Comparison of ENCODE assay signal across 25 cellular contexts in the genomic region with DNA sequence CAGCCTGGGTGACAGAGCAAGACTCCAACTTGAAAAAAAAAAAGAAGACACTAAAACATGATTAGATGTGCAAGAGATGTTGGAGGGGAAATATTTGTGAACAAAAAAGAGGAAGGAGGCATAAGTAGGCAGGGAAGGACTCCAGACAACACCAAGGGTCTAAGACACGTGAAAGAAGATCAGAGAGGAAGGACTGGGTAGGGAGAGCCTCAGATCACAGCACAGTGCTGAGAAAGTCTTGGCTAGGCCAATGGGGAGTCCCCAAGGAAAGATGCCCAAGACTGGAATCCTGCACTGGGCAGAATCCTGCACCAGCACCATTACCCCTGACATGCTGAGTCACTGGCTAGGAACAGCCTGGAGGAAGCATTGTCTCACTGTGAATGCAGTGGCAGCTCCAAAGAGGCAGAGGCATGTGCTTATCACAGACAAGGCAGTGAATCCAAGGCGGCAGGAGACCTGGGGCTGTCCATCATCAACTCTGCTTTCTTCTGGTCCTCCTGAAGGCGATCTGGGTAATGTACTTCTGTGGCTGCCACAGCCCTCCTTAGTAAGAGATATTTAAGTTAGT. TPM values are rescaled to one million over a fixed set of nuclear protein-coding genes. Genes with fewer than 3 reads are reported as not detected.
DNase-seq lines count a peak whose midpoint lies in the region; ATAC-seq, FAIRE-seq and TF ChIP-seq lines count a peak whose summit lies in the region.
"Had no signal": no experiment of that assay in that cellular context is flagged by ENCODE, and none has a peak within 500 bp of the region (broad histone marks: within the 10 kb centered on the region; RNA-seq: fewer than 3 reads in every experiment).

No MANE protein-coding gene starts in this region.

- H3K4me3 ChIP-seq in OCI-LY3 (ENCODE audit: low read length) = 0 out of 2 replicates have a peak overlapping the region, but pooled peaks have one; percentile 1
- H3K4me3 ChIP-seq in bronchial epithelial cell (ENCODE audit: low read depth, low read length) = no peak overlapping the region
- H3K4me3 ChIP-seq: ascending aorta, GM23248, lower lobe of right lung, PC-9 had no signal

- H3K36me3 ChIP-seq in OCI-LY3 (replicated peaks; ENCODE audit: low read depth, low read length) (no peaks in the 10 kb centered on the region), bronchial epithelial cell (ENCODE audit: control insufficient read depth, insufficient read depth, low read length) (no peaks in the 10 kb centered on the region)
- H3K36me3 ChIP-seq: ascending aorta, lower lobe of right lung had no signal

- DNase-seq in activated naive CD4-positive, alpha-beta T cell treated with anti-CD3 and anti-CD28 coated beads, Interleukin-2, amount 10 ng/mL, durations not matched to agents 7 days and 5 days = no peak
- no peak for DNase-seq in activated naive CD4-positive, alpha-beta T cell treated with anti-CD3 and anti-CD28 coated beads, Interleukin-2, amount 50 U/mL, for 16 hours
- peak; percentile 41 for DNase-seq in bronchial epithelial cell (ENCODE audit: low read depth)
- DNase-seq in stimulated activated naive B cell treated with anti-CD40 and anti-IgM and Interleukin-4, amounts not matched to agents 10 μg/mL and 1 μg/mL and 100 μg/mL, for 72 hours = no peak
- DNase-seq in mesothelial cell of epicardium (ENCODE audit: low spot score in 2 of 2, unreplicated experiment in 2 of 2) = no peak
- DNase-seq in chondrocyte (ENCODE audit: low spot score) = no peak
- DNase-seq: activated CD8-positive, alpha-beta memory T cell treated with anti-CD3 and anti-CD28 coated beads, Interleukin-2, amount 10 ng/mL, durations not matched to agents 7 days and 5 days; activated gamma-delta T cell; CD8-positive, alpha-beta T cell; erythroblast; GM23248; lower lobe of right lung; NCI-H187 treated with DMSO at 0.1 percent for 48 hours; NCI-H510A; stimulated activated naive CD8-positive, alpha-beta T cell treated with anti-CD3 and anti-CD28 coated beads, Interleukin-15, Interleukin-2, amounts not matched to agents 100 U/mL and 50 U/mL, for 24 hours had no signal

- H3K36me3 Mint-ChIP-seq in activated naive CD4-positive, alpha-beta T cell treated with anti-CD3 and anti-CD28 coated beads, Interleukin-2, amount 10 ng/mL, durations not matched to agents 7 days and 5 days = no peaks in the 10 kb centered on the region
- H3K36me3 Mint-ChIP-seq in stimulated activated naive B cell treated with anti-CD40 and anti-IgM and Interleukin-4, amounts not matched to agents 10 μg/mL and 1 μg/mL and 100 μg/mL, for 72 hours = peaks cover 4 to 5% of the 10 kb centered on the region in 2 donors
- H3K36me3 Mint-ChIP-seq in mesothelial cell of epicardium = no peaks in the 10 kb centered on the region
- H3K36me3 Mint-ChIP-seq in chondrocyte (ENCODE audit: low read depth) = no peaks in the 10 kb centered on the region
- H3K36me3 Mint-ChIP-seq: activated CD8-positive, alpha-beta memory T cell treated with anti-CD3 and anti-CD28 coated beads, Interleukin-2, amount 10 ng/mL, durations not matched to agents 7 days and 5 days; CD8-positive, alpha-beta T cell; natural killer cell treated with Interleukin-12 subunit alpha and Interleukin-12 subunit beta and Interleukin-15 and Interleukin-18, amount 100 ng/mL, for 72 hours had no signal

- H3K27ac ChIP-seq in OCI-LY3 (ENCODE audit: low read length) = no peak overlapping the region
- H3K27ac ChIP-seq: ascending aorta, GM23248, lower lobe of right lung, PC-9 had no signal

- H2AFZ ChIP-seq in OCI-LY3 (ENCODE audit: low read depth, low read length) = no peak overlapping the region; the same call in 1 of the 2 replicates
- H2AFZ ChIP-seq: GM23248, PC-9 had no signal

- H3K27me3 ChIP-seq in OCI-LY3 (ENCODE audit: low read depth, low read length) (no peaks in the 10 kb centered on the region), bronchial epithelial cell (ENCODE audit: control insufficient read depth, insufficient read depth, low read length) (no peaks in the 10 kb centered on the region)
- H3K27me3 ChIP-seq: ascending aorta had no signal

- peak overlapping the region; percentile 33; the same call in 1 of the 2 replicates for H3K9ac ChIP-seq in OCI-LY3 (ENCODE audit: low read length)
- H3K9ac ChIP-seq: GM23248 had no signal

- peak overlapping the region; percentile 26 for H3K27ac Mint-ChIP-seq in activated naive CD4-positive, alpha-beta T cell treated with anti-CD3 and anti-CD28 coated beads, Interleukin-2, amount 10 ng/mL, durations not matched to agents 7 days and 5 days
- H3K27ac Mint-ChIP-seq in stimulated activated naive B cell treated with anti-CD40 and anti-IgM and Interleukin-4, amounts not matched to agents 10 μg/mL and 1 μg/mL and 100 μg/mL, for 72 hours = peak overlapping the region; percentile 22
- H3K27ac Mint-ChIP-seq in mesothelial cell of epicardium (no peak overlapping the region), chondrocyte (ENCODE audit: unreplicated experiment) (no peak overlapping the region)
- H3K27ac Mint-ChIP-seq: activated CD8-positive, alpha-beta memory T cell treated with anti-CD3 and anti-CD28 coated beads, Interleukin-2, amount 10 ng/mL, durations not matched to agents 7 days and 5 days; CD8-positive, alpha-beta T cell; natural killer cell treated with Interleukin-12 subunit alpha and Interleukin-12 subunit beta and Interleukin-15 and Interleukin-18, amount 100 ng/mL, for 72 hours; T-helper 1 cell treated with Interleukin-12 subunit alpha and Interleukin-12 subunit beta and Interleukin-4 antibody, amounts not matched to agents 30 μg/mL and 1 μg/mL, for 36 hours had no signal

- H3K4me3 Mint-ChIP-seq in activated naive CD4-positive, alpha-beta T cell treated with anti-CD3 and anti-CD28 coated beads, Interleukin-2, amount 10 ng/mL, durations not matched to agents 7 days and 5 days = no peak overlapping the region
- H3K4me3 Mint-ChIP-seq in stimulated activated naive B cell treated with anti-CD40 and anti-IgM and Interleukin-4, amounts not matched to agents 10 μg/mL and 1 μg/mL and 100 μg/mL, for 72 hours = peak overlapping the region; percentile 73 to 77
- no peak overlapping the region for H3K4me3 Mint-ChIP-seq in mesothelial cell of epicardium
- no peak overlapping the region for H3K4me3 Mint-ChIP-seq in chondrocyte (ENCODE audit: unreplicated experiment)
- H3K4me3 Mint-ChIP-seq: activated CD8-positive, alpha-beta memory T cell treated with anti-CD3 and anti-CD28 coated beads, Interleukin-2, amount 10 ng/mL, durations not matched to agents 7 days and 5 days; CD8-positive, alpha-beta T cell; natural killer cell treated with Interleukin-12 subunit alpha and Interleukin-12 subunit beta and Interleukin-15 and Interleukin-18, amount 100 ng/mL, for 72 hours; T-helper 1 cell treated with Interleukin-12 subunit alpha and Interleukin-12 subunit beta and Interleukin-4 antibody, amounts not matched to agents 30 μg/mL and 1 μg/mL, for 36 hours had no signal

- TF ChIP-seq CTCF in OCI-LY3 (IDR thresholded peaks at IDR 0.05; ENCODE audit: low read depth, low read length) (no peak), bronchial epithelial cell (IDR thresholded peaks at IDR 0.05; ENCODE audit: insufficient read depth, low read length, severe bottlenecking) (no peak), mesothelial cell of epicardium (IDR thresholded peaks at IDR 0.05; ENCODE audit: unreplicated experiment) (no peak), chondrocyte (IDR thresholded peaks at IDR 0.05) (no peak)

- no peaks in the 10 kb centered on the region for H3K79me2 ChIP-seq in OCI-LY3 (ENCODE audit: low read length)

- no peaks in the 10 kb centered on the region for H3K4me1 Mint-ChIP-seq in activated naive CD4-positive, alpha-beta T cell treated with anti-CD3 and anti-CD28 coated beads, Interleukin-2, amount 10 ng/mL, durations not matched to agents 7 days and 5 days
- H3K4me1 Mint-ChIP-seq in stimulated activated naive B cell treated with anti-CD40 and anti-IgM and Interleukin-4, amounts not matched to agents 10 μg/mL and 1 μg/mL and 100 μg/mL, for 72 hours = peaks cover 12 to 21% of the 10 kb centered on the region in 2 donors
- H3K4me1 Mint-ChIP-seq in mesothelial cell of epicardium = no peaks in the 10 kb centered on the region
- H3K4me1 Mint-ChIP-seq in chondrocyte (ENCODE audit: low read depth) = no peaks in the 10 kb centered on the region
- H3K4me1 Mint-ChIP-seq: activated CD8-positive, alpha-beta memory T cell treated with anti-CD3 and anti-CD28 coated beads, Interleukin-2, amount 10 ng/mL, durations not matched to agents 7 days and 5 days had no signal

- CTCF ChIA-PET in activated naive CD4-positive, alpha-beta T cell treated with anti-CD3 and anti-CD28 coated beads, Interleukin-2, amount 10 ng/mL, durations not matched to agents 7 days and 5 days (lab: Charles Lee) = interaction anchor here (0.6 kb wide), 1 partner anchor 138 kb away, joined by 3 read pairs; no protein-coding TSS in a partner anchor

- no peaks in the 10 kb centered on the region for H3K9me3 Mint-ChIP-seq in activated naive CD4-positive, alpha-beta T cell treated with anti-CD3 and anti-CD28 coated beads, Interleukin-2, amount 10 ng/mL, durations not matched to agents 7 days and 5 days
- peaks cover 0 to 2% of the 10 kb centered on the region in 2 donors for H3K9me3 Mint-ChIP-seq in stimulated activated naive B cell treated with anti-CD40 and anti-IgM and Interleukin-4, amounts not matched to agents 10 μg/mL and 1 μg/mL and 100 μg/mL, for 72 hours
- H3K9me3 Mint-ChIP-seq in mesothelial cell of epicardium = no peaks in the 10 kb centered on the region
- H3K9me3 Mint-ChIP-seq in chondrocyte (ENCODE audit: low read depth) = no peaks in the 10 kb centered on the region
- H3K9me3 Mint-ChIP-seq: natural killer cell treated with Interleukin-12 subunit alpha and Interleukin-12 subunit beta and Interleukin-15 and Interleukin-18, amount 100 ng/mL, for 72 hours; T-helper 1 cell treated with Interleukin-12 subunit alpha and Interleukin-12 subunit beta and Interleukin-4 antibody, amounts not matched to agents 30 μg/mL and 1 μg/mL, for 36 hours had no signal

- no peaks in the 10 kb centered on the region for H3K9me3 ChIP-seq in OCI-LY3 (ENCODE audit: insufficient read depth, low read length)
- H3K9me3 ChIP-seq: ascending aorta, lower lobe of right lung had no signal

- peak overlapping the region; percentile 36 for H3K4me2 ChIP-seq in OCI-LY3 (ENCODE audit: low read length)
- H3K4me2 ChIP-seq: PC-9 had no signal

- no peaks in the 10 kb centered on the region for H3K27me3 Mint-ChIP-seq in activated naive CD4-positive, alpha-beta T cell treated with anti-CD3 and anti-CD28 coated beads, Interleukin-2, amount 10 ng/mL, durations not matched to agents 7 days and 5 days
- peaks cover 10 to 21% of the 10 kb centered on the region in 2 donors for H3K27me3 Mint-ChIP-seq in stimulated activated naive B cell treated with anti-CD40 and anti-IgM and Interleukin-4, amounts not matched to agents 10 μg/mL and 1 μg/mL and 100 μg/mL, for 72 hours
- H3K27me3 Mint-ChIP-seq in mesothelial cell of epicardium (ENCODE audit: low read depth) (peaks cover 8% of the 10 kb centered on the region), chondrocyte (ENCODE audit: low read depth) (peaks cover 2% of the 10 kb centered on the region)
- H3K27me3 Mint-ChIP-seq: activated CD8-positive, alpha-beta memory T cell treated with anti-CD3 and anti-CD28 coated beads, Interleukin-2, amount 10 ng/mL, durations not matched to agents 7 days and 5 days had no signal

- H4K20me1 ChIP-seq in OCI-LY3 (ENCODE audit: insufficient read depth, low read length) = no peaks in the 10 kb centered on the region

- peak; percentile 90 to 93 for ATAC-seq in stimulated activated naive B cell treated with anti-CD40 and anti-IgM and Interleukin-4, amounts not matched to agents 10 μg/mL and 1 μg/mL and 100 μg/mL, for 72 hours (replicated peaks)
- no peak for ATAC-seq in GM18861 (IDR thresholded peaks at IDR 0.05; ENCODE audit: unreplicated experiment)
- ATAC-seq: activated CD4-positive, CD25-positive, alpha-beta regulatory T cell treated with anti-CD3 and anti-CD28 coated beads, Interleukin-2, amount 50 U/mL, for 24 hours; activated CD8-positive, alpha-beta memory T cell treated with anti-CD3 and anti-CD28 coated beads, Interleukin-2, amount 10 ng/mL, durations not matched to agents 7 days and 5 days; CD8-positive, alpha-beta T cell; natural killer cell treated with Interleukin-12 subunit alpha and Interleukin-12 subunit beta and Interleukin-15 and Interleukin-18, amount 100 ng/mL, for 72 hours; stimulated activated naive CD8-positive, alpha-beta T cell treated with anti-CD3 and anti-CD28 coated beads, Interleukin-15, Interleukin-2, amounts not matched to agents 100 U/mL and 50 U/mL, for 24 hours had no signal

- FAIRE-seq in bronchial epithelial cell (lab: Jason Lieb, UNC) = no peak

- H3K4me1 ChIP-seq in OCI-LY3 (ENCODE audit: low read length) = peaks cover 16% of the 10 kb centered on the region
- H3K4me1 ChIP-seq: ascending aorta, lower lobe of right lung had no signal

RNA-seq across cellular contexts. Expression of gene CLEC19A, which starts 19.2 kb away (rescaled TPM):
- total RNA-seq in bronchial epithelial cell (not detected in 2 replicates), mesothelial cell of epicardium (not detected in 3 replicates), chondrocyte (not detected in 3 replicates)
- total RNA-seq: activated CD8-positive, alpha-beta memory T cell treated with anti-CD3 and anti-CD28 coated beads, Interleukin-2, amount 10 ng/mL, durations not matched to agents 7 days and 5 days; ascending aorta; CD8-positive, alpha-beta T cell; G401; GM23248; HT-29; lower lobe of right lung; natural killer cell treated with Interleukin-12 subunit alpha and Interleukin-12 subunit beta and Interleukin-15 and Interleukin-18, amount 100 ng/mL, for 72 hours; urinary bladder had no signal

Comparison
In these comparisons a context has a peak if more than half of its experiments do, and no peak if none do; other contexts are left out.
1. H3K27ac Mint-ChIP-seq: peak in activated naive CD4-positive, alpha-beta T cell treated with anti-CD3 and anti-CD28 coated beads, Interleukin-2, amount 10 ng/mL, durations not matched to agents 7 days and 5 days (single experiment) and stimulated activated naive B cell treated with anti-CD40 and anti-IgM and Interleukin-4, amounts not matched to agents 10 μg/mL and 1 μg/mL and 100 μg/mL, for 72 hours (single experiment); none in mesothelial cell of epicardium (single experiment) and chondrocyte (single experiment).
2. H3K4me3 Mint-ChIP-seq: peak in stimulated activated naive B cell treated with anti-CD40 and anti-IgM and Interleukin-4, amounts not matched to agents 10 μg/mL and 1 μg/mL and 100 μg/mL, for 72 hours (2 of 2); none in activated naive CD4-positive, alpha-beta T cell treated with anti-CD3 and anti-CD28 coated beads, Interleukin-2, amount 10 ng/mL, durations not matched to agents 7 days and 5 days (single experiment), mesothelial cell of epicardium (single experiment) and chondrocyte (single experiment).